22 cellular contexts compared by ENCODE assay signal in genomic region chr11:86314636-86315035, GRCh38.
"Had no signal": no experiment of that assay in that cellular context is flagged by ENCODE, and none has a peak within 500 bp of the region (broad histone marks: within the 10 kb centered on the region; RNA-seq: fewer than 3 reads in every experiment).

No MANE protein-coding gene starts in this region.

- DNase-seq: cortex of kidney; foreskin fibroblast; gastrocnemius medialis; head of caudate nucleus; left ventricle myocardium superior; lower lobe of right lung; midbrain; naive thymus-derived CD4-positive, alpha-beta T cell; right lobe of liver; small intestine; stimulated activated CD4-positive, alpha-beta T cell treated with anti-CD3 and anti-CD28 coated beads, Interleukin-15, amount 100 ng/mL, for 24 hours; stimulated activated CD4-positive, alpha-beta T cell treated with anti-CD3 and anti-CD28 coated beads, Interleukin-2, amount 100 ng/mL, for 48 hours; stimulated activated naive CD4-positive, alpha-beta T cell; stimulated activated naive CD8-positive, alpha-beta T cell treated with anti-CD3 and anti-CD28 coated beads, Interleukin-15, amount 100 ng/mL, for 72 hours; thyroid gland had no signal

- H3K36me3 ChIP-seq: gastrocnemius medialis, thyroid gland had no signal

- H3K27ac Mint-ChIP-seq: naive thymus-derived CD4-positive, alpha-beta T cell; nephron; neural progenitor cell; progenitor cell of endocrine pancreas; stimulated activated naive CD8-positive, alpha-beta T cell treated with anti-CD3 and anti-CD28 coated beads, Interleukin-15, amount 100 ng/mL, for 72 hours; type B pancreatic cell had no signal

- H3K9me3 Mint-ChIP-seq: type B pancreatic cell had no signal

- H3K9me3 ChIP-seq: gastrocnemius medialis, lower lobe of right lung, right lobe of liver, thyroid gland had no signal

- H3K4me3 Mint-ChIP-seq: naive thymus-derived CD4-positive, alpha-beta T cell; nephron; neural progenitor cell; stimulated activated naive CD8-positive, alpha-beta T cell treated with anti-CD3 and anti-CD28 coated beads, Interleukin-15, amount 100 ng/mL, for 72 hours; type B pancreatic cell had no signal

- H3K27ac ChIP-seq: epithelial cell of prostate, gastrocnemius medialis, lower lobe of right lung, neural progenitor cell, parathyroid adenoma, right lobe of liver, thyroid gland had no signal

- H3K4me3 ChIP-seq: gastrocnemius medialis, lower lobe of right lung, neural progenitor cell, right lobe of liver, thyroid gland had no signal

- H3K27me3 Mint-ChIP-seq: naive thymus-derived CD4-positive, alpha-beta T cell; progenitor cell of endocrine pancreas; stimulated activated naive CD8-positive, alpha-beta T cell treated with anti-CD3 and anti-CD28 coated beads, Interleukin-15, amount 100 ng/mL, for 72 hours; type B pancreatic cell had no signal

- H3K27me3 ChIP-seq: gastrocnemius medialis, neural progenitor cell, right lobe of liver, thyroid gland had no signal

- ATAC-seq: esophagus mucosa; gastrocnemius medialis; left ventricle myocardium superior; lower lobe of right lung; naive thymus-derived CD4-positive, alpha-beta T cell; right lobe of liver; stimulated activated naive CD8-positive, alpha-beta T cell treated with anti-CD3 and anti-CD28 coated beads, Interleukin-15, amount 100 ng/mL, for 72 hours had no signal

- H3K4me1 Mint-ChIP-seq: nephron, neural progenitor cell had no signal

- H3K4me1 ChIP-seq: lower lobe of right lung, neural progenitor cell, parathyroid adenoma, right lobe of liver, thyroid gland had no signal
